In the genomic region with DNA sequence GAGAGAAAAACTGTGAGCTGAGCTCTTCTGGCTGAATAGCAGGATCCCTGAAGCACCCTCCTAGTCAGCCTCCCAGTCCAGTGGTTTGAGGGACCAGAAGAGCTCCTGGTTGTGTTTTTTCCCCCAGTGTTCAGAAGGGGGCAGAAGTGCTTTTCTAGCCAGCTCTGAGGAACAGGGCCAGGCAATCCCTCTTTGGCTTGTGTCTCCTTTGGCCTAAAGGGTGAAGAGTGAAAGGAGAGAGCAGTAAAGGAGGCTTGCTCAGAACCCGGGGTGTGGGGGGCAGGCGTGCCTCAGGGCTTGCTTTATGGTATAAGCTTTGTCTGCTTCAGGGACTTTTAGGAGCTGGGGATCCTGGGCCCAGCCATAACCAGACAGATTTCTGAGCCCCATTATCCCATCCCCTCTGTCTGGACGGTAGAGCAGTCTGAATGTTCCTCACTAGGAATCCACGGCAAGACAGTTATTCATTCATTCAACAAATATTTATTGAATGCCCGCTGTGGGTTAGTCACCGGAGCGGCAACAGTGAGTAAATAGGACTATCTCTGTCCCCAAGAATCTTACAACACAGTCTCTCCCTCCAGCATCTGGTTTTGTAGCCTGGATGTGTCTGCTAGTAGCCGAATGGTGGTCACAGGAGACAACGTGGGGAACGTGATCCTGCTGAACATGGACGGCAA, we compare ENCODE assay signal across 6 cellular contexts.
DNase-seq lines count a peak whose midpoint lies in the region; ATAC-seq lines count a peak whose summit lies in the region.

No MANE protein-coding gene starts in this region.

- peak overlapping the region; percentile 76 to 82 for H3K27ac Mint-ChIP-seq in effector memory CD8-positive, alpha-beta T cell
- H3K27ac Mint-ChIP-seq in stimulated activated naive B cell treated with anti-CD40 and anti-IgM and Interleukin-4, amounts not matched to agents 10 μg/mL and 1 μg/mL and 100 μg/mL, for 72 hours, result peak overlapping the region; percentile 68

- H3K4me1 Mint-ChIP-seq in effector memory CD8-positive, alpha-beta T cell (ENCODE audit: low read depth in 2 of 2), result peaks cover 6 to 8% of the 10 kb centered on the region in 2 donors
- peaks cover 18 to 26% of the 10 kb centered on the region in 2 donors for H3K4me1 Mint-ChIP-seq in stimulated activated naive B cell treated with anti-CD40 and anti-IgM and Interleukin-4, amounts not matched to agents 10 μg/mL and 1 μg/mL and 100 μg/mL, for 72 hours

- H3K4me3 Mint-ChIP-seq in effector memory CD8-positive, alpha-beta T cell, result peak overlapping the region in 1 of 2 donors; percentile 17
- no peak overlapping the region for H3K4me3 Mint-ChIP-seq in stimulated activated naive B cell treated with anti-CD40 and anti-IgM and Interleukin-4, amounts not matched to agents 10 μg/mL and 1 μg/mL and 100 μg/mL, for 72 hours

- DNase-seq in AML-193 (lab: John Stamatoyannopoulos, UW), result peak; percentile 29 to 40
- DNase-seq in NCI-H1092 treated with DMSO at 0.1 percent for 48 hours (lab: John Stamatoyannopoulos, UW), result peak; percentile 53
- DNase-seq in effector memory CD8-positive, alpha-beta T cell, result no peak
- DNase-seq in stimulated activated naive B cell treated with anti-CD40 and anti-IgM and Interleukin-4, amounts not matched to agents 10 μg/mL and 1 μg/mL and 100 μg/mL, for 72 hours, result no peak

- no peaks in the 10 kb centered on the region for H3K27me3 Mint-ChIP-seq in effector memory CD8-positive, alpha-beta T cell
- no peaks in the 10 kb centered on the region for H3K27me3 Mint-ChIP-seq in stimulated activated naive B cell treated with anti-CD40 and anti-IgM and Interleukin-4, amounts not matched to agents 10 μg/mL and 1 μg/mL and 100 μg/mL, for 72 hours

- no peaks in the 10 kb centered on the region for H3K9me3 Mint-ChIP-seq in effector memory CD8-positive, alpha-beta T cell
- no peaks in the 10 kb centered on the region for H3K9me3 Mint-ChIP-seq in stimulated activated naive B cell treated with anti-CD40 and anti-IgM and Interleukin-4, amounts not matched to agents 10 μg/mL and 1 μg/mL and 100 μg/mL, for 72 hours

- no peak for ATAC-seq in effector memory CD8-positive, alpha-beta T cell (replicated peaks)
- ATAC-seq in stimulated activated naive B cell treated with anti-CD40 and anti-IgM and Interleukin-4, amounts not matched to agents 10 μg/mL and 1 μg/mL and 100 μg/mL, for 72 hours (replicated peaks), result peak in 1 of 2 donors; percentile 39
- ATAC-seq in GM21619 (IDR thresholded peaks at IDR 0.05; ENCODE audit: unreplicated experiment) (no peak), HG02623 (IDR thresholded peaks at IDR 0.05; ENCODE audit: unreplicated experiment) (no peak)

- H3K36me3 Mint-ChIP-seq in effector memory CD8-positive, alpha-beta T cell (ENCODE audit: insufficient read depth), result peaks cover 23% of the 10 kb centered on the region
- peaks cover 58 to 69% of the 10 kb centered on the region in 2 donors for H3K36me3 Mint-ChIP-seq in stimulated activated naive B cell treated with anti-CD40 and anti-IgM and Interleukin-4, amounts not matched to agents 10 μg/mL and 1 μg/mL and 100 μg/mL, for 72 hours

Comparison
In these comparisons a context has a peak if more than half of its experiments do, and no peak if none do; other contexts are left out.
1. DNase-seq: peak in AML-193 (2 of 2) and NCI-H1092 treated with DMSO at 0.1 percent for 48 hours (single experiment); none in effector memory CD8-positive, alpha-beta T cell (0 of 3) and stimulated activated naive B cell treated with anti-CD40 and anti-IgM and Interleukin-4, amounts not matched to agents 10 μg/mL and 1 μg/mL and 100 μg/mL, for 72 hours (single experiment).